ENCODE assay signal across 1 cellular context in genomic region chr7:101624246-101625000, GRCh38.
TF ChIP-seq lines count a peak whose summit lies in the region.

No MANE protein-coding gene starts in this region.

TF ChIP-seq in GM23338, 12 proteins besides CTCF, POLR2A, EP300 and RAD21 (continued from another document):
- TF ChIP-seq ZNF462 (CRISPR knock-in tag; IDR thresholded peaks at IDR 0.05): 0 out of 2 replicates have a peak, but pooled peaks have one; percentile 46
